ENCODE assay signal across 8 cellular contexts in the genomic region with DNA sequence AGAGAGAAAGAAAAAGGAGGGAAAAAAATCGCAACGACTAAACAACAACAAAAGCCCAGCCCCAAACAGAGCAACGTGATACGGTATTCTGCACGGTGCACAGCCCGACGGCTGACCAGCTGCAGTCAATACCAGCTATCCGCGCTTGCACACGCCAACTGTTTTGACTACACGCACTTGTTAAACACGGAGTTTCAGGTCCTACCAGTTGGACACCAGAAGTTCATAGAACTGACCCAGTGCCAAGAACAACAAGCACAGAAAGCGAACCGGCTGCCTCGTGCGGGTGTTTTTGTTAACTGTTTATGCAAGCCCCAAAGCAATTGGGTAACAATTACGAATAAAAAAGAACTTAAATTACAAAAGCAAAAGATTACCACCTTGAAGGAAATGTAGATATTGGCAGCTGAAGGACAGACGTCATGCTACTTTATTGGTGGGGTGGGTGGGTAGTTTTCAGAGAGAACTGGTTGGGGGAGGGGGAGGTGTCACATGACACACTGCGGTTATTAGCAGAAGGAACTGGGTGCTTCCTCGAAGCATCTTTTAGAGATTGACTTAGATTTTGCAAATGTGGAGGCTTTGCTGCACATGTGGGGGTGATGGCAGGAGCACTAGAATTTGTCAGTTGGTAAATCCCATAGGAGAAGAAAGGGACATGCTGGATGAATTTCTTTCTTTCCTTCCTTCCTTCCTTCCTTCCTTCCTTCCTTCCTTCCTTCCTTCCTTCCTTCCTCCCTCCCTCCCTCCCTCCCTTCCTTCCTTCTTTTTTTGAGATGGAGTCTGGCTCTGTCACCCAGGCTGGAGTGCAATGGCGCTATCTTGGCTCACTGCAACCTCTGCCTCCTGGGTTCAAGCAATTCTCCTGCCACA.
DNase-seq lines count a peak whose midpoint lies in the region; ATAC-seq lines count a peak whose summit lies in the region.

No MANE protein-coding gene starts in this region.

- no peaks in the 10 kb centered on the region for H3K9me3 ChIP-seq in iPS-15b (ENCODE audit: control insufficient read depth, insufficient read depth, low read length)

- peak; percentile 28 for DNase-seq in NCI-H2227 (lab: John Stamatoyannopoulos, UW; ENCODE audit: unreplicated experiment)
- DNase-seq in NCI-H2227 treated with DMSO at 0.1 percent for 48 hours (lab: John Stamatoyannopoulos, UW) = no peak
- peak; percentile 76 for DNase-seq in astrocyte of the hippocampus (ENCODE audit: low read depth, low spot score)
- no peak for DNase-seq in RKO (ENCODE audit: low spot score)

- H3K27ac Mint-ChIP-seq in T-helper 1 cell treated with Interleukin-12 subunit alpha and Interleukin-12 subunit beta and Interleukin-4 antibody, amounts not matched to agents 30 μg/mL and 1 μg/mL, for 36 hours = peak overlapping the region; percentile 98

- no peaks in the 10 kb centered on the region for H3K27me3 ChIP-seq in iPS-15b (ENCODE audit: control insufficient read depth, insufficient read depth, low read length)

- no peaks in the 10 kb centered on the region for H3K36me3 ChIP-seq in iPS-15b (ENCODE audit: control insufficient read depth, insufficient read depth, low read length)

- peaks cover 2% of the 10 kb centered on the region for H3K36me3 Mint-ChIP-seq in T-helper 1 cell treated with Interleukin-12 subunit alpha and Interleukin-12 subunit beta and Interleukin-4 antibody, amounts not matched to agents 30 μg/mL and 1 μg/mL, for 36 hours (ENCODE audit: low read depth)

- H3K9ac ChIP-seq in iPS-15b (ENCODE audit: low read depth, low read length) = peak overlapping the region; percentile 84

- peak overlapping the region; percentile 96 for H3K4me3 Mint-ChIP-seq in T-helper 1 cell treated with Interleukin-12 subunit alpha and Interleukin-12 subunit beta and Interleukin-4 antibody, amounts not matched to agents 30 μg/mL and 1 μg/mL, for 36 hours

- H3K4me1 Mint-ChIP-seq in T-helper 1 cell treated with Interleukin-12 subunit alpha and Interleukin-12 subunit beta and Interleukin-4 antibody, amounts not matched to agents 30 μg/mL and 1 μg/mL, for 36 hours (ENCODE audit: low read depth) = peaks cover 32% of the 10 kb centered on the region

- ATAC-seq in HG03565 (IDR thresholded peaks at IDR 0.05; ENCODE audit: unreplicated experiment) = peak; percentile 53

- H3K4me3 ChIP-seq in iPS-15b (ENCODE audit: low read depth, low read length) (peak overlapping the region; percentile 73), skin epidermis (peak overlapping the region; percentile 25 to 45 (median 35))

- peaks cover 4% of the 10 kb centered on the region for H3K27me3 Mint-ChIP-seq in T-helper 1 cell treated with Interleukin-12 subunit alpha and Interleukin-12 subunit beta and Interleukin-4 antibody, amounts not matched to agents 30 μg/mL and 1 μg/mL, for 36 hours (ENCODE audit: low read depth)

- peaks cover 31% of the 10 kb centered on the region for H3K4me1 ChIP-seq in iPS-15b (ENCODE audit: control insufficient read depth, insufficient read depth, low read length)

- peak overlapping the region in 19 of 21 experiments; percentile 14 to 93 (median 68) for H3K27ac ChIP-seq in skin epidermis

- no peaks in the 10 kb centered on the region for H3K9me3 Mint-ChIP-seq in T-helper 1 cell treated with Interleukin-12 subunit alpha and Interleukin-12 subunit beta and Interleukin-4 antibody, amounts not matched to agents 30 μg/mL and 1 μg/mL, for 36 hours

Comparison
In these comparisons a context has a peak if more than half of its experiments do, and no peak if none do; other contexts are left out.
1. DNase-seq: peak in NCI-H2227 (single experiment) and astrocyte of the hippocampus (single experiment); none in NCI-H2227 treated with DMSO at 0.1 percent for 48 hours (single experiment) and RKO (single experiment).